In genomic region chr11:82996966-82997606, GRCh38 we compare ENCODE assay signal across 9 cellular contexts.
A peak's percentile ranks its signal among the peaks of the same experiment; 100 is the strongest.
DNase-seq lines count a peak whose midpoint lies in the region; ATAC-seq, FAIRE-seq and TF ChIP-seq lines count a peak whose summit lies in the region.
"Had no signal": no experiment of that assay in that cellular context is flagged by ENCODE, and none has a peak within 500 bp of the region (broad histone marks: within the 10 kb centered on the region; RNA-seq: fewer than 3 reads in every experiment).

No MANE protein-coding gene starts in this region.

- no peak overlapping the region for H2BK5ac ChIP-seq in neuronal stem cell (ENCODE audit: low read length)

- CTCF ChIA-PET in endothelial cell of umbilical vein (lab: Charles Lee): interaction anchor here (0.6 to 1.7 kb wide), 2 partner anchors 11 to 76 kb away, joined by 3 to 6 read pairs; no protein-coding TSS in a partner anchor

- H3K4ac ChIP-seq in neuronal stem cell (ENCODE audit: low read length): no peak overlapping the region

- no peaks in the 10 kb centered on the region for H3K79me2 ChIP-seq in endothelial cell of umbilical vein (ENCODE audit: control insufficient read depth, insufficient read depth, low read length)

- no peak overlapping the region for H3K23ac ChIP-seq in neuronal stem cell (ENCODE audit: low read depth, low read length, poor library complexity)

- H3K4me3 ChIP-seq in endothelial cell of umbilical vein (replicated peaks in 1 of 3; ENCODE audit: insufficient read depth in 1 of 3, low read depth in 1 of 3, low read length in 3 of 3): no peak overlapping the region
- H3K4me3 ChIP-seq in neuronal stem cell (ENCODE audit: low read length in 2 of 2): no peak overlapping the region
- H3K4me3 ChIP-seq: SK-N-MC had no signal

- dilution Hi-C loops in endothelial cell of umbilical vein (cut with MboI; ENCODE audit: extremely low pct_ligation_motif_present, low sequenced_read_pairs): no loop called here

- H3K4me1 ChIP-seq in endothelial cell of umbilical vein (ENCODE audit: control insufficient read depth, extremely low read depth, insufficient read depth, low read length) (peaks cover 11% of the 10 kb centered on the region), neuronal stem cell (ENCODE audit: control insufficient read depth in 2 of 2, insufficient read depth in 1 of 2, low read depth in 1 of 2, low read length in 2 of 2) (peaks cover 0 to 3% of the 10 kb centered on the region in 2 donors)

- H2BK120ac ChIP-seq in neuronal stem cell (ENCODE audit: low read depth, low read length): no peak overlapping the region

- H3K18ac ChIP-seq in neuronal stem cell (ENCODE audit: low read length): no peak overlapping the region

- POLR2A ChIA-PET in endothelial cell of umbilical vein (lab: Charles Lee): no interaction called here

- no peak overlapping the region for H2AK5ac ChIP-seq in neuronal stem cell (ENCODE audit: low read depth, low read length)

- no peak overlapping the region for H3K4me2 ChIP-seq in endothelial cell of umbilical vein (ENCODE audit: insufficient read depth, low read length)
- no peak overlapping the region for H3K4me2 ChIP-seq in neuronal stem cell (ENCODE audit: insufficient read depth, low read length, poor library complexity, severe bottlenecking)

- no peak for TF ChIP-seq CTCF in endothelial cell of umbilical vein (IDR thresholded peaks at IDR 0.05; ENCODE audit: extremely low read depth in 1 of 2, insufficient read depth in 1 of 2, low read depth in 1 of 2, low read length in 2 of 2)

- H3K9me3 ChIP-seq in endothelial cell of umbilical vein (replicated peaks; ENCODE audit: control insufficient read depth, insufficient read depth, low read length) (no peaks in the 10 kb centered on the region), neuronal stem cell (replicated peaks in 1 of 2; ENCODE audit: control insufficient read depth in 2 of 2, insufficient read depth in 1 of 2, low read depth in 1 of 2, low read length in 2 of 2) (no peaks in the 10 kb centered on the region)

- TF ChIP-seq POLR2A in endothelial cell of umbilical vein (IDR thresholded peaks at IDR 0.05; ENCODE audit: low read depth, low read length): no peak

- no peak overlapping the region for H4K8ac ChIP-seq in neuronal stem cell (ENCODE audit: low read depth, low read length)

- H3K27ac ChIP-seq in endothelial cell of umbilical vein (ENCODE audit: insufficient read depth, low read depth, low read length) (no peak overlapping the region), neuronal stem cell (replicated peaks; ENCODE audit: low read length) (no peak overlapping the region)
- H3K27ac ChIP-seq: SK-N-MC had no signal

- no CpG with 5 or more reads among the region's 14 CpGs for WGBS in neuronal stem cell (ENCODE audit: extremely low coverage in 2 of 2, insufficient read length in 2 of 2, insufficient replicate concordance in 1 of 2), 2 donors

- no peak overlapping the region for H2BK12ac ChIP-seq in neuronal stem cell (ENCODE audit: low read length)

- H3K14ac ChIP-seq in neuronal stem cell (ENCODE audit: low read length): no peak overlapping the region

- H3K79me1 ChIP-seq in neuronal stem cell (ENCODE audit: low read depth, low read length): no peaks in the 10 kb centered on the region

- no peak for FAIRE-seq in endothelial cell of umbilical vein (lab: Jason Lieb, UNC)

- no TSS peak for BruUV-seq in endothelial cell of umbilical vein (replicated peaks; lab: Mats Ljungman, UMichigan)

- H3K36me3 ChIP-seq in endothelial cell of umbilical vein (ENCODE audit: control insufficient read depth in 2 of 2, extremely low read depth in 1 of 2, insufficient read depth in 2 of 2, low read length in 2 of 2): no peaks in the 10 kb centered on the region
- peaks cover 0 to 1% of the 10 kb centered on the region in 2 donors for H3K36me3 ChIP-seq in neuronal stem cell (replicated peaks in 1 of 2; ENCODE audit: control insufficient read depth in 2 of 2, insufficient read depth in 2 of 2, low read length in 2 of 2)

- no peak overlapping the region for H2BK15ac ChIP-seq in neuronal stem cell (ENCODE audit: low read length)

- H4K91ac ChIP-seq in neuronal stem cell (ENCODE audit: low read depth, low read length, poor library complexity): no peak overlapping the region

- ATAC-seq in GM18870 (IDR thresholded peaks at IDR 0.05; ENCODE audit: unreplicated experiment) (peak; percentile 93), GM21786 (IDR thresholded peaks at IDR 0.05; ENCODE audit: unreplicated experiment) (peak; percentile 92)

- H2AFZ ChIP-seq in endothelial cell of umbilical vein (ENCODE audit: low read depth, low read length) (no peak overlapping the region), neuronal stem cell (ENCODE audit: low read length) (no peak overlapping the region)

- DNase-seq in M059J (ENCODE audit: low read depth): peak; percentile 82
- peak; percentile 39 for DNase-seq in endothelial cell of umbilical vein (ENCODE audit: low read depth, low spot score)
- no peak for DNase-seq in DMS114 treated with DMSO at 0.1 percent for 48 hours (lab: John Stamatoyannopoulos, UW; ENCODE audit: unreplicated experiment)
- DNase-seq in Ammon's horn (ENCODE audit: low spot score): no peak
- no peak for DNase-seq in DMS79 (lab: John Stamatoyannopoulos, UW)
- no peak for DNase-seq in neuronal stem cell (ENCODE audit: low spot score)

- H3K27me3 ChIP-seq in endothelial cell of umbilical vein (ENCODE audit: control insufficient read depth in 2 of 2, insufficient read depth in 2 of 2, low read length in 2 of 2) (no peaks in the 10 kb centered on the region), neuronal stem cell (ENCODE audit: control insufficient read depth in 3 of 3, insufficient read depth in 3 of 3, low read depth in 1 of 3, low read length in 3 of 3) (no peaks in the 10 kb centered on the region)

- no peaks in the 10 kb centered on the region for H3K9me1 ChIP-seq in endothelial cell of umbilical vein (replicated peaks; ENCODE audit: control insufficient read depth, extremely low read depth, insufficient read depth, low read length)

- intact Hi-C loops in endothelial cell of umbilical vein (cut with micrococcal nuclease): no loop called here

- H4K20me1 ChIP-seq in endothelial cell of umbilical vein (replicated peaks; ENCODE audit: control insufficient read depth, extremely low read depth, insufficient read depth, low read length): no peaks in the 10 kb centered on the region

- no peak overlapping the region for H3K9ac ChIP-seq in endothelial cell of umbilical vein (replicated peaks; ENCODE audit: extremely low read depth, insufficient read depth, low read length)
- no peak overlapping the region for H3K9ac ChIP-seq in neuronal stem cell (ENCODE audit: low read depth, low read length, poor library complexity)

TF ChIP-seq in endothelial cell of umbilical vein, 7 proteins besides CTCF, POLR2A, EP300 and RAD21:
- TF ChIP-seq MYC (IDR thresholded peaks at IDR 0.05; ENCODE audit: low read depth, low read length) (no peak), EZH2 (IDR thresholded peaks at IDR 0.05; ENCODE audit: borderline replicate concordance, low read depth, low read length, severe bottlenecking) (no peak), MAX (IDR thresholded peaks at IDR 0.05; ENCODE audit: insufficient read depth, insufficient read length) (no peak), POLR2AphosphoS5 (IDR thresholded peaks at IDR 0.05; ENCODE audit: insufficient read depth, low read depth, low read length) (no peak), GATA2 (IDR thresholded peaks at IDR 0.05; ENCODE audit: insufficient read depth, insufficient read length, low read depth, low read length) (no peak), FOS (IDR thresholded peaks at IDR 0.05; ENCODE audit: borderline replicate concordance, insufficient read depth, low read length) (no peak), JUN (IDR thresholded peaks at IDR 0.05; ENCODE audit: borderline replicate concordance, insufficient read depth, insufficient read length, low read depth) (no peak)

Comparison
In these comparisons a context has a peak if more than half of its experiments do, and no peak if none do; other contexts are left out.
1. DNase-seq: peak in M059J (single experiment) and endothelial cell of umbilical vein (single experiment); none in DMS114 treated with DMSO at 0.1 percent for 48 hours (single experiment), Ammon's horn (single experiment), DMS79 (single experiment) and neuronal stem cell (single experiment).